ENCODE assay signal across 1 cellular context in genomic region chr15:75578206-75578947, GRCh38.
TF ChIP-seq lines count a peak whose summit lies in the region.

No MANE protein-coding gene starts in this region.

TF ChIP-seq in HepG2, 621 proteins besides CTCF, POLR2A, EP300 and RAD21 (continued from another document and continues in another):
- TF ChIP-seq HMGXB4 (CRISPR knock-in tag; IDR thresholded peaks at IDR 0.05; ENCODE audit: borderline replicate concordance in 1 of 2, low read depth in 1 of 2) (peak in 1 of 2 experiments; percentile 24; a peak in 1 of 4 replicates), ATF6 (CRISPR knock-in tag; conservative IDR thresholded peaks at IDR 0.05) (no peak), DNMT1 (CRISPR knock-in tag; IDR thresholded peaks at IDR 0.05) (0 out of 2 replicates have a peak, but pooled peaks have one; percentile 36), ZNF318 (CRISPR knock-in tag; IDR thresholded peaks at IDR 0.05) (no peak), ZNF530 (CRISPR knock-in tag; IDR thresholded peaks at IDR 0.05; ENCODE audit: low read depth) (no peak), ZNF740 (CRISPR knock-in tag; IDR thresholded peaks at IDR 0.05) (0 out of 2 replicates have a peak, but pooled peaks have one; percentile 8), ZNF710 (CRISPR knock-in tag; IDR thresholded peaks at IDR 0.05; ENCODE audit: borderline replicate concordance) (no peak), KMT2A (CRISPR knock-in tag; IDR thresholded peaks at IDR 0.05) (0 out of 2 replicates have a peak, but pooled peaks have one; percentile 12), GLMP (CRISPR knock-in tag; IDR thresholded peaks at IDR 0.05; ENCODE audit: borderline replicate concordance) (no peak), THAP7 (CRISPR knock-in tag; IDR thresholded peaks at IDR 0.05) (no peak), NFKB2 (CRISPR knock-in tag; IDR thresholded peaks at IDR 0.05; ENCODE audit: borderline replicate concordance) (peak; percentile 65; the same call in 1 of the 2 replicates), FOXP4 (CRISPR knock-in tag; IDR thresholded peaks at IDR 0.05) (no peak), ZNF281 (CRISPR knock-in tag; IDR thresholded peaks at IDR 0.05; ENCODE audit: borderline replicate concordance) (peak; percentile 20; the same call in 1 of the 2 replicates), ZNF761 (CRISPR knock-in tag; conservative IDR thresholded peaks at IDR 0.05) (0 out of 2 replicates have a peak, but pooled peaks have one; percentile 30), ZNF724P (CRISPR knock-in tag; IDR thresholded peaks at IDR 0.05; ENCODE audit: borderline replicate concordance) (no peak), ZNF614 (CRISPR knock-in tag; IDR thresholded peaks at IDR 0.05; ENCODE audit: borderline replicate concordance) (no peak), MYPOP (CRISPR knock-in tag; IDR thresholded peaks at IDR 0.05) (0 out of 2 replicates have a peak, but pooled peaks have one; percentile 14), ZNF704 (CRISPR knock-in tag; IDR thresholded peaks at IDR 0.05; ENCODE audit: borderline replicate concordance) (0 out of 2 replicates have a peak, but pooled peaks have one; percentile 35), ZNF224 (CRISPR knock-in tag; IDR thresholded peaks at IDR 0.05) (no peak), HES4 (CRISPR knock-in tag; IDR thresholded peaks at IDR 0.05; ENCODE audit: borderline replicate concordance) (0 out of 2 replicates have a peak, but pooled peaks have one; percentile 52), ZNF784 (CRISPR knock-in tag; IDR thresholded peaks at IDR 0.05; ENCODE audit: borderline replicate concordance) (no peak), SPEN (CRISPR knock-in tag; IDR thresholded peaks at IDR 0.05; ENCODE audit: low read depth) (peak; percentile 52)
